6 cellular contexts compared by ENCODE assay signal in genomic region chr17:4704574-4704907, GRCh38. TPM values are rescaled to one million over a fixed set of nuclear protein-coding genes. Genes with fewer than 3 reads are reported as not detected.
DNase-seq lines count a peak whose midpoint lies in the region; ATAC-seq and TF ChIP-seq lines count a peak whose summit lies in the region.
"Not testable (repeated sequence)": the region's sequence is repeated elsewhere in the genome, so short reads cannot be mapped to it uniquely, and the experiment has no call there.

No MANE protein-coding gene starts in this region.

- not testable (repeated sequence) for H3K27me3 Mint-ChIP-seq in WTC11 (ENCODE audit: low read depth); chondrocyte (ENCODE audit: low read depth)

- peak overlapping the region; percentile 85 for H3K9ac ChIP-seq in iPS-18a (ENCODE audit: low read length)

- not testable (repeated sequence) for H3K36me3 Mint-ChIP-seq in WTC11; chondrocyte (ENCODE audit: low read depth)

- H3K27ac ChIP-seq in HEK293 (ENCODE audit: extremely low read depth, low read depth, low read length) (peak overlapping the region; percentile 67; the same call in 1 of the 2 replicates), ovary (peak overlapping the region; percentile 72 to 74), vagina (peak overlapping the region; percentile 82)
- not testable (repeated sequence) for H3K27ac ChIP-seq in iPS-18a (ENCODE audit: low read length)

- not testable (repeated sequence) for H3K27me3 ChIP-seq in iPS-18a (ENCODE audit: control insufficient read depth, insufficient read depth, low read length); ovary; vagina

- peak overlapping the region; percentile 78 for H3K4me3 ChIP-seq in HEK293 (ENCODE audit: low read depth, low read length)
- H3K4me3 ChIP-seq in iPS-18a (ENCODE audit: low read length), result peak overlapping the region; percentile 89
- H3K4me3 ChIP-seq in ovary, result peak overlapping the region; percentile 91
- H3K4me3 ChIP-seq in vagina, result peak overlapping the region; percentile 87 to 98

- H3K4me3 Mint-ChIP-seq in WTC11 (peak overlapping the region; percentile 97), chondrocyte (ENCODE audit: unreplicated experiment) (peak overlapping the region; percentile 87)

- 37 to 55% (median 49%) methylated on average over 14 of the region's 14 CpGs for WGBS in ovary, 3 donors

- TF ChIP-seq EP300 in ovary (IDR thresholded peaks at IDR 0.05), result not testable (repeated sequence)

- TF ChIP-seq POLR2A in ovary (IDR thresholded peaks at IDR 0.05); vagina (IDR thresholded peaks at IDR 0.05): not testable (repeated sequence)

- CTCF ChIA-PET in HEK293 (lab: Yijun Ruan, JAX) (interaction anchor here (1.1 to 3.4 kb wide), 3 partner anchors 10 to 137 kb away, joined by 4 to 18 read pairs (median 6); no protein-coding TSS in a partner anchor), WTC11 (lab: Charles Lee) (interaction anchor here (1.2 kb wide), 1 partner anchor 149 kb away, joined by 5 read pairs; the partner anchor contains the start of gene MYBBP1A)

- H3K4me1 ChIP-seq in HEK293 (ENCODE audit: control insufficient read depth, insufficient read depth, low read length) (peaks cover 12% of the 10 kb centered on the region), vagina (peaks cover 22% of the 10 kb centered on the region)
- not testable (repeated sequence) for H3K4me1 ChIP-seq in iPS-18a (ENCODE audit: control insufficient read depth, low read depth, low read length); ovary (ENCODE audit: insufficient read depth)

- H3K36me3 ChIP-seq in HEK293 (ENCODE audit: control insufficient read depth in 2 of 2, insufficient read depth in 1 of 2, low read length in 2 of 2), result peaks cover 11 to 12% of the 10 kb centered on the region in 2 experiments; a peak in 2 of 3 replicates
- H3K36me3 ChIP-seq in iPS-18a (ENCODE audit: control insufficient read depth, low read depth, low read length); ovary; vagina: not testable (repeated sequence)

- not testable (repeated sequence) for ATAC-seq in WTC11

- peak overlapping the region; percentile 80 for H3K27ac Mint-ChIP-seq in WTC11
- peak overlapping the region; percentile 85 for H3K27ac Mint-ChIP-seq in chondrocyte (ENCODE audit: unreplicated experiment)

- H3K9me3 ChIP-seq in HEK293 (ENCODE audit: control insufficient read depth, insufficient read depth, low read depth, low read length); iPS-18a (ENCODE audit: control insufficient read depth, low read depth, low read length); ovary; vagina: not testable (repeated sequence)

- POLR2A ChIA-PET in HEK293 (lab: Yijun Ruan, JAX) (interaction anchor here (0.6 to 1.7 kb wide), 10 partner anchors 17 to 801 kb away, joined by 3 to 6 read pairs (median 4); partner anchors contain the start of genes PLD2, PSMB6 and SPAG7), WTC11 (lab: Charles Lee) (interaction anchor here (1.0 to 1.1 kb wide), 2 partner anchors 26 to 759 kb away, joined by 3 to 5 read pairs; partner anchors contain the start of gene MED11)

- not testable (repeated sequence) for H3K9me3 Mint-ChIP-seq in WTC11; chondrocyte (ENCODE audit: low read depth)

- not testable (repeated sequence) for DNase-seq in WTC11 (ENCODE audit: low spot score); chondrocyte (ENCODE audit: low spot score); vagina (ENCODE audit: extremely low spot score in 2 of 2)
- peak in 1 of 5 donors; percentile 36 for DNase-seq in ovary

- TF ChIP-seq CTCF in HEK293 (tag by site-specific recombination; IDR thresholded peaks at IDR 0.05); WTC11 (IDR thresholded peaks at IDR 0.05); chondrocyte (IDR thresholded peaks at IDR 0.05); ovary (IDR thresholded peaks at IDR 0.05); vagina (IDR thresholded peaks at IDR 0.05): not testable (repeated sequence)

- intact Hi-C loops in ovary (cut with DNase I); vagina (cut with DNase I): not testable (repeated sequence)

- peaks cover 45% of the 10 kb centered on the region for H3K4me1 Mint-ChIP-seq in WTC11
- peaks cover 33% of the 10 kb centered on the region for H3K4me1 Mint-ChIP-seq in chondrocyte (ENCODE audit: low read depth)

TF ChIP-seq in HEK293, 187 proteins besides CTCF, POLR2A, EP300 and RAD21:
- TF ChIP-seq KLF7 (tag by site-specific recombination; IDR thresholded peaks at IDR 0.05; ENCODE audit: borderline replicate concordance) (0 out of 2 replicates have a peak, but pooled peaks have one; percentile 11), REPIN1 (tag by site-specific recombination; IDR thresholded peaks at IDR 0.05; ENCODE audit: low read depth) (0 out of 2 replicates have a peak, but pooled peaks have one; percentile 9), ZNF335 (tag by site-specific recombination; conservative IDR thresholded peaks at IDR 0.05) (peak; percentile 2), ZNF600 (tag by site-specific recombination; IDR thresholded peaks at IDR 0.05) (0 out of 2 replicates have a peak, but pooled peaks have one; percentile 6), ZFP37 (tag by site-specific recombination; IDR thresholded peaks at IDR 0.05) (0 out of 2 replicates have a peak, but pooled peaks have one; percentile 22), ZEB2 (tag by site-specific recombination; IDR thresholded peaks at IDR 0.05) (peak; percentile 18), ZNF324 (tag by site-specific recombination; IDR thresholded peaks at IDR 0.05) (0 out of 2 replicates have a peak, but pooled peaks have one; percentile 7), GLI4 (tag by site-specific recombination; IDR thresholded peaks at IDR 0.05) (0 out of 2 replicates have a peak, but pooled peaks have one; percentile 11), ZNF223 (tag by site-specific recombination; IDR thresholded peaks at IDR 0.05) (0 out of 2 replicates have a peak, but pooled peaks have one; percentile 45)

TF ChIP-seq in WTC11, 78 proteins besides CTCF, POLR2A, EP300 and RAD21:
- TF ChIP-seq NFE2L1 (CRISPR knock-in tag; IDR thresholded peaks at IDR 0.05) (0 out of 2 replicates have a peak, but pooled peaks have one; percentile 4), HMGA2 (CRISPR knock-in tag; IDR thresholded peaks at IDR 0.05) (0 out of 2 replicates have a peak, but pooled peaks have one; percentile 3)

RNA-seq across cellular contexts. Expression of gene PELP1, which starts 0.6 kb away (rescaled TPM):
- total RNA-seq in WTC11 (2021), result 177 to 218 TPM (median 178 TPM) in 3 replicates
- total RNA-seq in chondrocyte, result 44.1 to 56.2 TPM (median 48.2 TPM) in 3 replicates
- 10 to 100 TPM; 19.2 to 75.0 (median 63.1) TPM for total RNA-seq in ovary
- polyA plus RNA-seq in ovary, result 10 to 100 TPM; 13.5 to 25.6 TPM
- 19.4 TPM for total RNA-seq in vagina

RNA-seq across cellular contexts. Expression of gene ARRB2, which starts 5.9 kb away (rescaled TPM):
- total RNA-seq in WTC11 (2021) (79.7 to 87.8 TPM (median 81.0 TPM) in 3 replicates), chondrocyte (7.1 to 11.8 TPM (median 7.2 TPM) in 3 replicates), ovary (10 to 100 TPM; 13.4 to 38.2 (median 30.6) TPM), vagina (28.0 TPM)
- 10 to 100 TPM; 16.4 to 40.6 TPM for polyA plus RNA-seq in ovary

RNA-seq across cellular contexts. Expression of gene MED11, which starts 26.7 kb away (rescaled TPM):
- total RNA-seq in WTC11 (2021) (18.6 to 21.3 TPM (median 21.2 TPM) in 3 replicates), chondrocyte (14.6 to 21.3 TPM (median 16.9 TPM) in 3 replicates), ovary (10 to 100 TPM; 10.7 to 21.8 (median 15.4) TPM), vagina (28.5 TPM)
- polyA plus RNA-seq in ovary, result 10 to 100 TPM; 18.0 TPM

RNA-seq across cellular contexts. Expression of gene ZMYND15, which starts 35.1 kb away (rescaled TPM):
- total RNA-seq in WTC11 (2021) (0.39 to 0.71 TPM (median 0.63 TPM) in 3 replicates), chondrocyte (0.23 to 0.48 TPM (median 0.45 TPM) in 3 replicates), ovary (1 to 10 TPM in 3 of 7 donors, under 1 TPM in 4; 0.36 to 1.4 (median 0.99) TPM), vagina (not detected)
- under 1 TPM; 0.33 to 0.57 TPM for polyA plus RNA-seq in ovary

RNA-seq across cellular contexts. Expression of gene CXCL16, which starts 35.2 kb away (rescaled TPM):
- 3.2 to 3.8 TPM (median 3.5 TPM) in 3 replicates for total RNA-seq in WTC11 (2021)
- total RNA-seq in chondrocyte, result 4.7 to 8.0 TPM (median 5.4 TPM) in 3 replicates
- 10 to 100 TPM in 6 of 7 donors, 1 to 10 TPM in 1; 5.8 to 30.7 (median 16.8) TPM for total RNA-seq in ovary
- polyA plus RNA-seq in ovary, result 10 to 100 TPM in 1 of 2 donors, 1 to 10 TPM in 1; 7.6 to 41.6 TPM
- total RNA-seq in vagina, result 6.4 TPM
